ENCODE assay signal across 21 cellular contexts in genomic region chr2:174609261-174609660, GRCh38. TPM values are rescaled to one million over a fixed set of nuclear protein-coding genes. Genes with fewer than 3 reads are reported as not detected.
A peak's percentile ranks its signal among the peaks of the same experiment; 100 is the strongest.
DNase-seq lines count a peak whose midpoint lies in the region; ATAC-seq and TF ChIP-seq lines count a peak whose summit lies in the region.
"Had no signal": no experiment of that assay in that cellular context is flagged by ENCODE, and none has a peak within 500 bp of the region (broad histone marks: within the 10 kb centered on the region; RNA-seq: fewer than 3 reads in every experiment).

No MANE protein-coding gene starts in this region.

- H3K36me3 Mint-ChIP-seq in CD4-positive, alpha-beta T cell (ENCODE audit: low read depth) = peaks cover 51% of the 10 kb centered on the region
- H3K36me3 Mint-ChIP-seq in activated CD8-positive, alpha-beta T cell treated with anti-CD3 and anti-CD28 coated beads for 36 hours (ENCODE audit: low read depth) = peaks cover 50% of the 10 kb centered on the region
- peaks cover 0 to 7% of the 10 kb centered on the region in 2 donors for H3K36me3 Mint-ChIP-seq in naive B cell

- TF ChIP-seq CTCF in CD4-positive, alpha-beta T cell (IDR thresholded peaks at IDR 0.05) = no peak
- TF ChIP-seq CTCF in DOHH2 (IDR thresholded peaks at IDR 0.05; ENCODE audit: low read depth, low read length, poor library complexity, severe bottlenecking) (no peak), Peyer's patch (IDR thresholded peaks at IDR 0.05) (no peak)
- no peak for TF ChIP-seq CTCF in activated CD8-positive, alpha-beta T cell treated with anti-CD3 and anti-CD28 coated beads for 36 hours (IDR thresholded peaks at IDR 0.05)

- no peak for TF ChIP-seq POLR2A in Peyer's patch (IDR thresholded peaks at IDR 0.05)

- H3K4me1 ChIP-seq in DOHH2 (ENCODE audit: control insufficient read depth, low read length) (peaks cover 85% of the 10 kb centered on the region), Peyer's patch (peaks cover 0 to 19% (median 11%) of the 10 kb centered on the region in 4 donors)

- H3K4me3 ChIP-seq in DOHH2 (ENCODE audit: low read length) (no peak overlapping the region), Peyer's patch (no peak overlapping the region)
- H3K4me3 ChIP-seq: ascending aorta, heart right ventricle, tibial artery had no signal

- no peaks in the 10 kb centered on the region for H3K27me3 Mint-ChIP-seq in CD4-positive, alpha-beta T cell
- no peaks in the 10 kb centered on the region for H3K27me3 Mint-ChIP-seq in activated CD8-positive, alpha-beta T cell treated with anti-CD3 and anti-CD28 coated beads for 36 hours
- H3K27me3 Mint-ChIP-seq in naive B cell = no peaks in the 10 kb centered on the region

- CTCF ChIA-PET in CD4-positive, alpha-beta T cell (lab: Charles Lee) = interaction anchor here (1.5 to 1.8 kb wide), 3 partner anchors 12 to 24 kb away, joined by 4 to 5 read pairs (median 4); partner anchors contain the start of gene WIPF1
- CTCF ChIA-PET in activated CD8-positive, alpha-beta T cell treated with anti-CD3 and anti-CD28 coated beads for 36 hours (lab: Charles Lee) = interaction anchor here (0.7 to 13.7 kb wide), 9 partner anchors 12 to 154 kb away, joined by 3 to 101 read pairs (median 6); partner anchors contain the start of gene WIPF1

- H3F3A ChIP-seq in DOHH2 (ENCODE audit: control insufficient read depth, insufficient read depth) = peaks cover 9% of the 10 kb centered on the region

- no peaks in the 10 kb centered on the region for H3K9me3 Mint-ChIP-seq in CD4-positive, alpha-beta T cell
- H3K9me3 Mint-ChIP-seq in activated CD8-positive, alpha-beta T cell treated with anti-CD3 and anti-CD28 coated beads for 36 hours = peaks cover 1% of the 10 kb centered on the region
- no peaks in the 10 kb centered on the region for H3K9me3 Mint-ChIP-seq in naive B cell
- H3K9me3 Mint-ChIP-seq: activated T-cell treated with anti-CD3 and anti-CD28 coated beads, Interleukin-2, amount 50 U/mL, for 4 hours; endodermal cell; HFFc6 had no signal

- H3K27ac ChIP-seq in CD4-positive, alpha-beta T cell (ENCODE audit: low read depth, low read length) = peak overlapping the region; percentile 73
- H3K27ac ChIP-seq in DOHH2 (ENCODE audit: low read depth, low read length) (no peak overlapping the region), Peyer's patch (peak overlapping the region in 1 of 4 donors; percentile 50)

- peak overlapping the region; percentile 86 for H3K27ac Mint-ChIP-seq in CD4-positive, alpha-beta T cell
- H3K27ac Mint-ChIP-seq in activated CD8-positive, alpha-beta T cell treated with anti-CD3 and anti-CD28 coated beads for 36 hours = peak overlapping the region; percentile 100
- H3K27ac Mint-ChIP-seq in naive B cell = peak overlapping the region; percentile 90 to 99 (median 96)
- H3K27ac Mint-ChIP-seq: endodermal cell had no signal

- H3K9me3 ChIP-seq in CD4-positive, alpha-beta T cell (ENCODE audit: control insufficient read depth, low read length) = no peaks in the 10 kb centered on the region
- H3K9me3 ChIP-seq in DOHH2 (ENCODE audit: control insufficient read depth, insufficient read depth, low read length) (no peaks in the 10 kb centered on the region), Peyer's patch (no peaks in the 10 kb centered on the region)
- H3K9me3 ChIP-seq: ascending aorta, heart right ventricle, tibial artery had no signal

- H3K4me3 Mint-ChIP-seq in CD4-positive, alpha-beta T cell = no peak overlapping the region
- no peak overlapping the region for H3K4me3 Mint-ChIP-seq in activated CD8-positive, alpha-beta T cell treated with anti-CD3 and anti-CD28 coated beads for 36 hours
- peak overlapping the region in 2 of 8 donors; percentile 56 to 61 for H3K4me3 Mint-ChIP-seq in naive B cell
- H3K4me3 Mint-ChIP-seq: endodermal cell, HFFc6 had no signal

- H3K79me2 ChIP-seq in DOHH2 (ENCODE audit: control insufficient read depth, low read length) = peaks cover 20% of the 10 kb centered on the region

- no peaks in the 10 kb centered on the region for H3K27me3 ChIP-seq in CD4-positive, alpha-beta T cell (ENCODE audit: control insufficient read depth, insufficient read depth, low read length)
- H3K27me3 ChIP-seq in DOHH2 (ENCODE audit: control insufficient read depth, low read length) (no peaks in the 10 kb centered on the region), Peyer's patch (no peaks in the 10 kb centered on the region)
- H3K27me3 ChIP-seq: ascending aorta, heart right ventricle, tibial artery had no signal

- ATAC-seq in CD4-positive, alpha-beta T cell (ENCODE audit: poor library complexity) = no peak
- no peak for ATAC-seq in activated CD8-positive, alpha-beta T cell treated with anti-CD3 and anti-CD28 coated beads for 36 hours
- ATAC-seq in naive B cell (ENCODE audit: low read depth in 2 of 2) = no peak
- no peak for ATAC-seq in GM21723 (IDR thresholded peaks at IDR 0.05; ENCODE audit: unreplicated experiment)

- no peak for DNase-seq in CD4-positive, alpha-beta T cell
- no peak for DNase-seq in activated CD8-positive, alpha-beta T cell treated with anti-CD3 and anti-CD28 coated beads for 36 hours
- no peak for DNase-seq in naive B cell
- DNase-seq in retina = no peak
- DNase-seq in Peyer's patch = no peak
- DNase-seq in activated CD4-positive, CD25-positive, alpha-beta regulatory T cell (lab: John Stamatoyannopoulos, UW) = no peak
- DNase-seq: activated T-cell treated with anti-CD3 and anti-CD28 coated beads, Interleukin-2, amount 50 U/mL, for 4 hours; AML-193; endodermal cell; heart right ventricle; HFFc6; NCI-H1105; posterior cingulate gyrus; SHP77; small intestine; stimulated activated CD8-positive, alpha-beta memory T cell treated with anti-CD3 and anti-CD28 coated beads, Interleukin-4, amount 100 ng/mL, for 48 hours; tibial artery had no signal

- POLR2A ChIA-PET in CD4-positive, alpha-beta T cell (lab: Charles Lee) = interaction anchor here (0.8 to 12.5 kb wide), 5 partner anchors 14 to 78 kb away, joined by 3 to 106 read pairs (median 8); partner anchors contain the start of gene WIPF1
- POLR2A ChIA-PET in activated CD8-positive, alpha-beta T cell treated with anti-CD3 and anti-CD28 coated beads for 36 hours (lab: Charles Lee) = interaction anchor here (0.5 to 20.8 kb wide), 9 partner anchors 8 to 227 kb away, joined by 3 to 283 read pairs (median 4); partner anchors contain the start of gene WIPF1

- peaks cover 7% of the 10 kb centered on the region for H3K36me3 ChIP-seq in DOHH2 (ENCODE audit: control insufficient read depth, low read length)
- H3K36me3 ChIP-seq in Peyer's patch = no peaks in the 10 kb centered on the region
- H3K36me3 ChIP-seq: ascending aorta, tibial artery had no signal

- intact Hi-C loops in CD4-positive, alpha-beta T cell (cut with DNase I, micrococcal nuclease) = loop anchor here in 1 of 2 experiments (10.0 kb wide), 1 partner anchor 144 kb away; no protein-coding TSS in a partner anchor
- intact Hi-C loops in activated CD8-positive, alpha-beta T cell treated with anti-CD3 and anti-CD28 coated beads for 36 hours (cut with micrococcal nuclease) = loop anchor here (5.0 kb wide), 1 partner anchor 78 kb away; no protein-coding TSS in a partner anchor

- no peaks in the 10 kb centered on the region for H4K20me1 ChIP-seq in DOHH2 (ENCODE audit: control insufficient read depth, insufficient read depth, low read depth, low read length)

- peaks cover 93% of the 10 kb centered on the region for H3K4me1 Mint-ChIP-seq in CD4-positive, alpha-beta T cell (ENCODE audit: low read depth)
- H3K4me1 Mint-ChIP-seq in activated CD8-positive, alpha-beta T cell treated with anti-CD3 and anti-CD28 coated beads for 36 hours (ENCODE audit: low read depth) = peaks cover 91% of the 10 kb centered on the region
- peaks cover 68 to 99% (median 76%) of the 10 kb centered on the region in 3 donors for H3K4me1 Mint-ChIP-seq in naive B cell

- H3K4me2 ChIP-seq in DOHH2 (ENCODE audit: low read length) = peak overlapping the region; percentile 14

- H3K9me2 ChIP-seq in DOHH2 (replicated peaks; ENCODE audit: control insufficient read depth, low read length) = no peaks in the 10 kb centered on the region

RNA-seq across cellular contexts. Expression of gene WIPF1, which starts 11.7 kb away (rescaled TPM):
- 100 to 1,000 TPM; 237 to 264 TPM for total RNA-seq in CD4-positive, alpha-beta T cell
- 100 to 1,000 TPM; 361 to 365 TPM for total RNA-seq in activated CD8-positive, alpha-beta T cell treated with anti-CD3 and anti-CD28 coated beads for 36 hours
- 100 to 1,000 TPM in 1 of 6 donors, 10 to 100 TPM in 5; 67.8 to 119 (median 95.5) TPM for polyA plus RNA-seq in naive B cell (ENCODE audit: low read depth in 6 of 6)
- 10 to 100 TPM in 3 of 4 donors, 1 to 10 TPM in 1; 7.4 to 81.7 (median 17.3) TPM for total RNA-seq in Peyer's patch
- total RNA-seq: G401 had no signal
